17 cellular contexts compared by ENCODE assay signal in genomic region chr15:43423793-43424192, GRCh38.
"Had no signal": no experiment of that assay in that cellular context is flagged by ENCODE, and none has a peak within 500 bp of the region (broad histone marks: within the 10 kb centered on the region; RNA-seq: fewer than 3 reads in every experiment).

No MANE protein-coding gene starts in this region.

- H3K4me1 ChIP-seq: gastrocnemius medialis, suprapubic skin had no signal

- H3K9me3 ChIP-seq: gastrocnemius medialis, suprapubic skin had no signal

- H3K9me3 Mint-ChIP-seq: activated CD8-positive, alpha-beta T cell treated with anti-CD3 and anti-CD28 coated beads for 36 hours; natural killer cell treated with Interleukin-12 subunit alpha and Interleukin-12 subunit beta and Interleukin-15 and Interleukin-18, amount 100 ng/mL, for 72 hours had no signal

- H3K27me3 ChIP-seq: gastrocnemius medialis, suprapubic skin had no signal

- H3K27ac ChIP-seq: epithelial cell of prostate, gastrocnemius medialis, suprapubic skin, WERI-Rb-1 had no signal

- H3K4me3 Mint-ChIP-seq: activated CD8-positive, alpha-beta T cell treated with anti-CD3 and anti-CD28 coated beads for 36 hours; natural killer cell treated with Interleukin-12 subunit alpha and Interleukin-12 subunit beta and Interleukin-15 and Interleukin-18, amount 100 ng/mL, for 72 hours had no signal

- DNase-seq: activated CD4-positive, alpha-beta T cell treated with anti-CD3 and anti-CD28 coated beads for 48 hours; activated CD8-positive, alpha-beta T cell treated with anti-CD3 and anti-CD28 coated beads for 36 hours; activated gamma-delta T cell treated with Interleukin-2 at 50 U/mL for 16 hours; activated T-cell treated with anti-CD3 and anti-CD28 coated beads, Interleukin-2, amount 50 U/mL, for 48 hours; anterior cingulate cortex; gastrocnemius medialis; posterior cingulate gyrus; right cardiac atrium; stimulated activated CD4-positive, alpha-beta T cell treated with anti-CD3 and anti-CD28 coated beads, Interleukin-4, amount 100 ng/mL, for 4 hours; stimulated activated CD8-positive, alpha-beta memory T cell treated with anti-CD3 and anti-CD28 coated beads, Interleukin-4, amount 100 ng/mL, for 48 hours; stimulated activated naive CD4-positive, alpha-beta T cell treated with Interleukin-2 at 50 U/mL for 16 hours; trophoblast cell; WERI-Rb-1 had no signal

- H3K27me3 Mint-ChIP-seq: activated CD8-positive, alpha-beta T cell treated with anti-CD3 and anti-CD28 coated beads for 36 hours; natural killer cell treated with Interleukin-12 subunit alpha and Interleukin-12 subunit beta and Interleukin-15 and Interleukin-18, amount 100 ng/mL, for 72 hours had no signal

- ATAC-seq: activated CD8-positive, alpha-beta T cell treated with anti-CD3 and anti-CD28 coated beads for 36 hours; gastrocnemius medialis; natural killer cell treated with Interleukin-12 subunit alpha and Interleukin-12 subunit beta and Interleukin-15 and Interleukin-18, amount 100 ng/mL, for 72 hours; right cardiac atrium had no signal

- H3K4me3 ChIP-seq: gastrocnemius medialis, smooth muscle cell, suprapubic skin had no signal

- H3K27ac Mint-ChIP-seq: activated CD8-positive, alpha-beta T cell treated with anti-CD3 and anti-CD28 coated beads for 36 hours; natural killer cell treated with Interleukin-12 subunit alpha and Interleukin-12 subunit beta and Interleukin-15 and Interleukin-18, amount 100 ng/mL, for 72 hours had no signal
